Comparison of ENCODE assay signal across 14 cellular contexts in genomic region chr3:175495331-175495730, GRCh38.
DNase-seq lines count a peak whose midpoint lies in the region; ATAC-seq and TF ChIP-seq lines count a peak whose summit lies in the region.
"Had no signal": no experiment of that assay in that cellular context is flagged by ENCODE, and none has a peak within 500 bp of the region (broad histone marks: within the 10 kb centered on the region; RNA-seq: fewer than 3 reads in every experiment).

No MANE protein-coding gene starts in this region.

- H3F3A ChIP-seq in PC-3 (ENCODE audit: low read length, unreplicated experiment): no peaks in the 10 kb centered on the region

- DNase-seq in PC-3: no peak
- no peak for DNase-seq in effector memory CD8-positive, alpha-beta T cell
- no peak for DNase-seq in Right ventricle myocardium superior
- DNase-seq in stimulated activated CD4-positive, alpha-beta T cell treated with anti-CD3 and anti-CD28 coated beads, Interleukin-4, amount 100 ng/mL, for 24 hours: no peak
- no peak for DNase-seq in NCI-H82 treated with DMSO at 0.1 percent for 48 hours (lab: John Stamatoyannopoulos, UW; ENCODE audit: unreplicated experiment)
- DNase-seq: activated CD8-positive, alpha-beta memory T cell treated with anti-CD3 and anti-CD28 coated beads for 24 hours; Caco-2; NCI-H2227 treated with DMSO at 0.1 percent for 48 hours; small intestine had no signal

- no peaks in the 10 kb centered on the region for H3K36me3 Mint-ChIP-seq in effector memory CD8-positive, alpha-beta T cell (ENCODE audit: insufficient read depth)

- H3K27me3 ChIP-seq in PC-3 (ENCODE audit: low read length): no peaks in the 10 kb centered on the region
- H3K27me3 ChIP-seq: ascending aorta had no signal

- no TSS peak for BruUV-seq in PC-3 (replicated peaks; lab: Mats Ljungman, UMichigan)

- H3K4me3 ChIP-seq in PC-3 (ENCODE audit: low read length): no peak overlapping the region
- H3K4me3 ChIP-seq: ascending aorta, SK-N-MC had no signal

- intact Hi-C loops in PC-3 (cut with micrococcal nuclease): no loop called here
- intact Hi-C loops in Right ventricle myocardium superior (cut with DNase I): no loop called here

- H4K20me1 ChIP-seq in PC-3 (ENCODE audit: low read length): no peaks in the 10 kb centered on the region

- no peaks in the 10 kb centered on the region for H3K9me2 ChIP-seq in PC-3 (replicated peaks; ENCODE audit: low read length)

- ATAC-seq in GM18499 (IDR thresholded peaks at IDR 0.05; ENCODE audit: insufficient read depth, unreplicated experiment): peak; percentile 89
- peak; percentile 81 for ATAC-seq in GM19468 (IDR thresholded peaks at IDR 0.05; ENCODE audit: extremely low read depth, unreplicated experiment)
- peak; percentile 88 for ATAC-seq in HG03139 (IDR thresholded peaks at IDR 0.05; ENCODE audit: unreplicated experiment)
- no peak for ATAC-seq in PC-3
- no peak for ATAC-seq in effector memory CD8-positive, alpha-beta T cell (replicated peaks)
- no peak for ATAC-seq in Right ventricle myocardium superior (ENCODE audit: poor library complexity)

- H3K9ac ChIP-seq in PC-3 (ENCODE audit: low read length): no peak overlapping the region

- H3K27ac ChIP-seq in PC-3 (ENCODE audit: low read length): no peak overlapping the region
- H3K27ac ChIP-seq: ascending aorta, SK-N-MC had no signal

- no peak overlapping the region for H3K27ac Mint-ChIP-seq in effector memory CD8-positive, alpha-beta T cell

- no peak overlapping the region for H3K4me2 ChIP-seq in PC-3 (ENCODE audit: low read length)

- H3K9me3 ChIP-seq in PC-3 (ENCODE audit: low read length): no peaks in the 10 kb centered on the region
- H3K9me3 ChIP-seq: ascending aorta, Caco-2 had no signal

- POLR2A ChIA-PET in PC-3 (lab: Charles Lee; ENCODE audit: unreplicated experiment): no interaction called here

- H2AFZ ChIP-seq in PC-3 (ENCODE audit: low read length): 0 out of 2 replicates have a peak overlapping the region, but pooled peaks have one; percentile 23

- H3K4me1 Mint-ChIP-seq in effector memory CD8-positive, alpha-beta T cell (ENCODE audit: low read depth in 2 of 2): no peaks in the 10 kb centered on the region

- no peaks in the 10 kb centered on the region for H3K36me3 ChIP-seq in PC-3 (ENCODE audit: low read depth, low read length)
- H3K36me3 ChIP-seq: ascending aorta had no signal

- TF ChIP-seq CTCF in PC-3 (conservative IDR thresholded peaks at IDR 0.05; ENCODE audit: low read depth, low read length): no peak

- H3K4me3 Mint-ChIP-seq in effector memory CD8-positive, alpha-beta T cell: no peak overlapping the region

- H3K27me3 Mint-ChIP-seq in effector memory CD8-positive, alpha-beta T cell: no peaks in the 10 kb centered on the region

- H3K9me3 Mint-ChIP-seq in effector memory CD8-positive, alpha-beta T cell: peaks cover 0 to 6% of the 10 kb centered on the region in 2 donors

- H3K79me2 ChIP-seq in PC-3 (ENCODE audit: low read length): no peaks in the 10 kb centered on the region

- no peaks in the 10 kb centered on the region for H3K4me1 ChIP-seq in PC-3 (ENCODE audit: insufficient read depth, low read length)
- H3K4me1 ChIP-seq: ascending aorta, Caco-2 had no signal

- CTCF ChIA-PET in PC-3 (lab: Charles Lee): no interaction called here

Comparison
In these comparisons a context has a peak if more than half of its experiments do, and no peak if none do; other contexts are left out.
1. ATAC-seq: peak in GM18499 (single experiment), GM19468 (single experiment) and HG03139 (single experiment); none in PC-3 (single experiment), effector memory CD8-positive, alpha-beta T cell (single experiment) and Right ventricle myocardium superior (single experiment).